Comparison of ENCODE assay signal across 1 cellular context in the genomic region with DNA sequence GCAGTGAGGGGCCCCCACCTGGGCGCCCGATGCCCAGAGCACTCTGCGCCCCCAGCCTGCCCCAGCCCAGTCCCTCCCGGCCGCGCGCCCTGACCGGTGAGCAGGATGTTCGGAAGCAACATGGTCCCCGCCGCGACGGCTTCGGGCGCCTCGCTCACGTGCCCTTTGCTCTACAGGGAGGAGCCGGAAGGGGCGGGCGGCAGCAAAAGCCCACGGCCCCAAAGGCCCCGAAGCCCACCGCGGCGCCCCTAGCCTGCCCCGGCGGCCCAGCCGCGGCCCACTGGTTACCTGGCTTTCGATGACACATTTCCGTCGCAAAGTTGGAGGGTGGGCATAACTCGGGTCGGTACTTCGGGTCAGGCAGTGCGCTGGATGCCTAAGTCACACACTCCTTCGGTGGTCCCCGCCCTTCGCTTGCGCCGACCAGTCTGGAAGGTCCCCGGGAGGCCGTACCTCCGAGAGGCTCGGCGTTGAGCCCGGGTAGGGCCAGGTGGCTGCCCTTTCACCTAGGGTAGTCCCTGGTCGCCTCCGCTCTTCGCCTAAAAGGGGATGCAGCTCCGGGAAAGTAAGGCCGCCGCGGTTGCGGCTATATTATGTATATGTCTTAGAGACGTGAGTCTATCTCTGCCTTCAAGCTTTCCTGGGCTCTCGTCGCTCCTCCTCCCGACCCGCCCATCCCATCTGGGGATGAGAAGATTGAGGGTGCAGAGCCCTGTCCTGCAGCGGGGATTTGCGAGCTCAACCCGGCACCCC.
TF ChIP-seq lines count a peak whose summit lies in the region.

A gene (minus strand): TSS at position 152 of the 753 bp plus-strand sequence. CDS start 30 bp downstream, at position 122.
A gene with protein sequence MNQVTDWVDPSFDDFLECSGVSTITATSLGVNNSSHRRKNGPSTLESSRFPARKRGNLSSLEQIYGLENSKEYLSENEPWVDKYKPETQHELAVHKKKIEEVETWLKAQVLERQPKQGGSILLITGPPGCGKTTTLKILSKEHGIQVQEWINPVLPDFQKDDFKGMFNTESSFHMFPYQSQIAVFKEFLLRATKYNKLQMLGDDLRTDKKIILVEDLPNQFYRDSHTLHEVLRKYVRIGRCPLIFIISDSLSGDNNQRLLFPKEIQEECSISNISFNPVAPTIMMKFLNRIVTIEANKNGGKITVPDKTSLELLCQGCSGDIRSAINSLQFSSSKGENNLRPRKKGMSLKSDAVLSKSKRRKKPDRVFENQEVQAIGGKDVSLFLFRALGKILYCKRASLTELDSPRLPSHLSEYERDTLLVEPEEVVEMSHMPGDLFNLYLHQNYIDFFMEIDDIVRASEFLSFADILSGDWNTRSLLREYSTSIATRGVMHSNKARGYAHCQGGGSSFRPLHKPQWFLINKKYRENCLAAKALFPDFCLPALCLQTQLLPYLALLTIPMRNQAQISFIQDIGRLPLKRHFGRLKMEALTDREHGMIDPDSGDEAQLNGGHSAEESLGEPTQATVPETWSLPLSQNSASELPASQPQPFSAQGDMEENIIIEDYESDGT (plus strand): TSS at position 450 of the 753 bp plus-strand sequence. CDS start 2,391 bp downstream, outside the sequence.
A gene with protein sequence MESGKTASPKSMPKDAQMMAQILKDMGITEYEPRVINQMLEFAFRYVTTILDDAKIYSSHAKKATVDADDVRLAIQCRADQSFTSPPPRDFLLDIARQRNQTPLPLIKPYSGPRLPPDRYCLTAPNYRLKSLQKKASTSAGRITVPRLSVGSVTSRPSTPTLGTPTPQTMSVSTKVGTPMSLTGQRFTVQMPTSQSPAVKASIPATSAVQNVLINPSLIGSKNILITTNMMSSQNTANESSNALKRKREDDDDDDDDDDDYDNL (minus strand): TSS at position 152 of the 753 bp plus-strand sequence. CDS start 3,783 bp downstream, outside the sequence.

TF ChIP-seq in K562, 482 proteins besides CTCF, POLR2A, EP300 and RAD21 (continued from another document and continues in another):
- TF ChIP-seq CC2D1A (IDR thresholded peaks at IDR 0.05), result peak; percentile 23; the same call in 1 of the 2 replicates
- peak; percentile 33; the same call in 1 of the 2 replicates for TF ChIP-seq ZNF24 (IDR thresholded peaks at IDR 0.05)
- peak; percentile 79; the same call in 1 of the 2 replicates for TF ChIP-seq ZBED1 (IDR thresholded peaks at IDR 0.05)
- TF ChIP-seq, protein P1, sequence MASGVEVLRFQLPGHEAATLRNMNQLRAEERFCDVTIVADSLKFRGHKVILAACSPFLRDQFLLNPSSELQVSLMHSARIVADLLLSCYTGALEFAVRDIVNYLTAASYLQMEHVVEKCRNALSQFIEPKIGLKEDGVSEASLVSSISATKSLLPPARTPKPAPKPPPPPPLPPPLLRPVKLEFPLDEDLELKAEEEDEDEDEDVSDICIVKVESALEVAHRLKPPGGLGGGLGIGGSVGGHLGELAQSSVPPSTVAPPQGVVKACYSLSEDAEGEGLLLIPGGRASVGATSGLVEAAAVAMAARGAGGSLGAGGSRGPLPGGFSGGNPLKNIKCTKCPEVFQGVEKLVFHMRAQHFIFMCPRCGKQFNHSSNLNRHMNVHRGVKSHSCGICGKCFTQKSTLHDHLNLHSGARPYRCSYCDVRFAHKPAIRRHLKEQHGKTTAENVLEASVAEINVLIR (CRISPR knock-in tag; IDR thresholded peaks at IDR 0.05), result peak; percentile 64
- no peak for TF ChIP-seq NFIX (CRISPR knock-in tag; IDR thresholded peaks at IDR 0.05; ENCODE audit: low read depth)
- TF ChIP-seq RBM25 (IDR thresholded peaks at IDR 0.05; ENCODE audit: low read depth, low read length, severe bottlenecking), result no peak
- TF ChIP-seq, protein P2, sequence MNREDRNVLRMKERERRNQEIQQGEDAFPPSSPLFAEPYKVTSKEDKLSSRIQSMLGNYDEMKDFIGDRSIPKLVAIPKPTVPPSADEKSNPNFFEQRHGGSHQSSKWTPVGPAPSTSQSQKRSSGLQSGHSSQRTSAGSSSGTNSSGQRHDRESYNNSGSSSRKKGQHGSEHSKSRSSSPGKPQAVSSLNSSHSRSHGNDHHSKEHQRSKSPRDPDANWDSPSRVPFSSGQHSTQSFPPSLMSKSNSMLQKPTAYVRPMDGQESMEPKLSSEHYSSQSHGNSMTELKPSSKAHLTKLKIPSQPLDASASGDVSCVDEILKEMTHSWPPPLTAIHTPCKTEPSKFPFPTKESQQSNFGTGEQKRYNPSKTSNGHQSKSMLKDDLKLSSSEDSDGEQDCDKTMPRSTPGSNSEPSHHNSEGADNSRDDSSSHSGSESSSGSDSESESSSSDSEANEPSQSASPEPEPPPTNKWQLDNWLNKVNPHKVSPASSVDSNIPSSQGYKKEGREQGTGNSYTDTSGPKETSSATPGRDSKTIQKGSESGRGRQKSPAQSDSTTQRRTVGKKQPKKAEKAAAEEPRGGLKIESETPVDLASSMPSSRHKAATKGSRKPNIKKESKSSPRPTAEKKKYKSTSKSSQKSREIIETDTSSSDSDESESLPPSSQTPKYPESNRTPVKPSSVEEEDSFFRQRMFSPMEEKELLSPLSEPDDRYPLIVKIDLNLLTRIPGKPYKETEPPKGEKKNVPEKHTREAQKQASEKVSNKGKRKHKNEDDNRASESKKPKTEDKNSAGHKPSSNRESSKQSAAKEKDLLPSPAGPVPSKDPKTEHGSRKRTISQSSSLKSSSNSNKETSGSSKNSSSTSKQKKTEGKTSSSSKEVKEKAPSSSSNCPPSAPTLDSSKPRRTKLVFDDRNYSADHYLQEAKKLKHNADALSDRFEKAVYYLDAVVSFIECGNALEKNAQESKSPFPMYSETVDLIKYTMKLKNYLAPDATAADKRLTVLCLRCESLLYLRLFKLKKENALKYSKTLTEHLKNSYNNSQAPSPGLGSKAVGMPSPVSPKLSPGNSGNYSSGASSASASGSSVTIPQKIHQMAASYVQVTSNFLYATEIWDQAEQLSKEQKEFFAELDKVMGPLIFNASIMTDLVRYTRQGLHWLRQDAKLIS (CRISPR knock-in tag; IDR thresholded peaks at IDR 0.05), result peak; percentile 86
- TF ChIP-seq, protein P3, sequence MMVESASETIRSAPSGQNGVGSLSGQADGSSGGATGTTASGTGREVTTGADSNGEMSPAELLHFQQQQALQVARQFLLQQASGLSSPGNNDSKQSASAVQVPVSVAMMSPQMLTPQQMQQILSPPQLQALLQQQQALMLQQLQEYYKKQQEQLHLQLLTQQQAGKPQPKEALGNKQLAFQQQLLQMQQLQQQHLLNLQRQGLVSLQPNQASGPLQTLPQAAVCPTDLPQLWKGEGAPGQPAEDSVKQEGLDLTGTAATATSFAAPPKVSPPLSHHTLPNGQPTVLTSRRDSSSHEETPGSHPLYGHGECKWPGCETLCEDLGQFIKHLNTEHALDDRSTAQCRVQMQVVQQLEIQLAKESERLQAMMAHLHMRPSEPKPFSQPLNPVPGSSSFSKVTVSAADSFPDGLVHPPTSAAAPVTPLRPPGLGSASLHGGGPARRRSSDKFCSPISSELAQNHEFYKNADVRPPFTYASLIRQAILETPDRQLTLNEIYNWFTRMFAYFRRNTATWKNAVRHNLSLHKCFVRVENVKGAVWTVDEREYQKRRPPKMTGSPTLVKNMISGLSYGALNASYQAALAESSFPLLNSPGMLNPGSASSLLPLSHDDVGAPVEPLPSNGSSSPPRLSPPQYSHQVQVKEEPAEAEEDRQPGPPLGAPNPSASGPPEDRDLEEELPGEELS (CRISPR knock-in tag; IDR thresholded peaks at IDR 0.05; ENCODE audit: borderline replicate concordance), result peak; percentile 73; the same call in 1 of the 2 replicates
- TF ChIP-seq CHD1 (IDR thresholded peaks at IDR 0.05; ENCODE audit: low read length), result no peak
- TF ChIP-seq, protein P4, sequence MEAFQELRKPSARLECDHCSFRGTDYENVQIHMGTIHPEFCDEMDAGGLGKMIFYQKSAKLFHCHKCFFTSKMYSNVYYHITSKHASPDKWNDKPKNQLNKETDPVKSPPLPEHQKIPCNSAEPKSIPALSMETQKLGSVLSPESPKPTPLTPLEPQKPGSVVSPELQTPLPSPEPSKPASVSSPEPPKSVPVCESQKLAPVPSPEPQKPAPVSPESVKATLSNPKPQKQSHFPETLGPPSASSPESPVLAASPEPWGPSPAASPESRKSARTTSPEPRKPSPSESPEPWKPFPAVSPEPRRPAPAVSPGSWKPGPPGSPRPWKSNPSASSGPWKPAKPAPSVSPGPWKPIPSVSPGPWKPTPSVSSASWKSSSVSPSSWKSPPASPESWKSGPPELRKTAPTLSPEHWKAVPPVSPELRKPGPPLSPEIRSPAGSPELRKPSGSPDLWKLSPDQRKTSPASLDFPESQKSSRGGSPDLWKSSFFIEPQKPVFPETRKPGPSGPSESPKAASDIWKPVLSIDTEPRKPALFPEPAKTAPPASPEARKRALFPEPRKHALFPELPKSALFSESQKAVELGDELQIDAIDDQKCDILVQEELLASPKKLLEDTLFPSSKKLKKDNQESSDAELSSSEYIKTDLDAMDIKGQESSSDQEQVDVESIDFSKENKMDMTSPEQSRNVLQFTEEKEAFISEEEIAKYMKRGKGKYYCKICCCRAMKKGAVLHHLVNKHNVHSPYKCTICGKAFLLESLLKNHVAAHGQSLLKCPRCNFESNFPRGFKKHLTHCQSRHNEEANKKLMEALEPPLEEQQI (IDR thresholded peaks at IDR 0.05), result peak; percentile 17; the same call in 1 of the 2 replicates
- no peak for TF ChIP-seq MEF2A (IDR thresholded peaks at IDR 0.05; ENCODE audit: control insufficient read depth, low read depth, low read length)
- TF ChIP-seq KDM5B (IDR thresholded peaks at IDR 0.05; ENCODE audit: insufficient replicate concordance, low read depth, low read length), result peak; percentile 92
- peak; percentile 87 for TF ChIP-seq NFE2 (IDR thresholded peaks at IDR 0.05; ENCODE audit: low read depth)
- TF ChIP-seq LCOR (CRISPR knock-in tag; IDR thresholded peaks at IDR 0.05), result peak; percentile 57; the same call in 1 of the 2 replicates
- TF ChIP-seq MCM2 (IDR thresholded peaks at IDR 0.05; ENCODE audit: low read depth), result no peak
- TF ChIP-seq RFX1 (IDR thresholded peaks at IDR 0.05), result no peak
- TF ChIP-seq, protein P5, sequence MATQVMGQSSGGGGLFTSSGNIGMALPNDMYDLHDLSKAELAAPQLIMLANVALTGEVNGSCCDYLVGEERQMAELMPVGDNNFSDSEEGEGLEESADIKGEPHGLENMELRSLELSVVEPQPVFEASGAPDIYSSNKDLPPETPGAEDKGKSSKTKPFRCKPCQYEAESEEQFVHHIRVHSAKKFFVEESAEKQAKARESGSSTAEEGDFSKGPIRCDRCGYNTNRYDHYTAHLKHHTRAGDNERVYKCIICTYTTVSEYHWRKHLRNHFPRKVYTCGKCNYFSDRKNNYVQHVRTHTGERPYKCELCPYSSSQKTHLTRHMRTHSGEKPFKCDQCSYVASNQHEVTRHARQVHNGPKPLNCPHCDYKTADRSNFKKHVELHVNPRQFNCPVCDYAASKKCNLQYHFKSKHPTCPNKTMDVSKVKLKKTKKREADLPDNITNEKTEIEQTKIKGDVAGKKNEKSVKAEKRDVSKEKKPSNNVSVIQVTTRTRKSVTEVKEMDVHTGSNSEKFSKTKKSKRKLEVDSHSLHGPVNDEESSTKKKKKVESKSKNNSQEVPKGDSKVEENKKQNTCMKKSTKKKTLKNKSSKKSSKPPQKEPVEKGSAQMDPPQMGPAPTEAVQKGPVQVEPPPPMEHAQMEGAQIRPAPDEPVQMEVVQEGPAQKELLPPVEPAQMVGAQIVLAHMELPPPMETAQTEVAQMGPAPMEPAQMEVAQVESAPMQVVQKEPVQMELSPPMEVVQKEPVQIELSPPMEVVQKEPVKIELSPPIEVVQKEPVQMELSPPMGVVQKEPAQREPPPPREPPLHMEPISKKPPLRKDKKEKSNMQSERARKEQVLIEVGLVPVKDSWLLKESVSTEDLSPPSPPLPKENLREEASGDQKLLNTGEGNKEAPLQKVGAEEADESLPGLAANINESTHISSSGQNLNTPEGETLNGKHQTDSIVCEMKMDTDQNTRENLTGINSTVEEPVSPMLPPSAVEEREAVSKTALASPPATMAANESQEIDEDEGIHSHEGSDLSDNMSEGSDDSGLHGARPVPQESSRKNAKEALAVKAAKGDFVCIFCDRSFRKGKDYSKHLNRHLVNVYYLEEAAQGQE (CRISPR knock-in tag; IDR thresholded peaks at IDR 0.05; ENCODE audit: low read depth), result peak; percentile 81
- TF ChIP-seq, protein P6, sequence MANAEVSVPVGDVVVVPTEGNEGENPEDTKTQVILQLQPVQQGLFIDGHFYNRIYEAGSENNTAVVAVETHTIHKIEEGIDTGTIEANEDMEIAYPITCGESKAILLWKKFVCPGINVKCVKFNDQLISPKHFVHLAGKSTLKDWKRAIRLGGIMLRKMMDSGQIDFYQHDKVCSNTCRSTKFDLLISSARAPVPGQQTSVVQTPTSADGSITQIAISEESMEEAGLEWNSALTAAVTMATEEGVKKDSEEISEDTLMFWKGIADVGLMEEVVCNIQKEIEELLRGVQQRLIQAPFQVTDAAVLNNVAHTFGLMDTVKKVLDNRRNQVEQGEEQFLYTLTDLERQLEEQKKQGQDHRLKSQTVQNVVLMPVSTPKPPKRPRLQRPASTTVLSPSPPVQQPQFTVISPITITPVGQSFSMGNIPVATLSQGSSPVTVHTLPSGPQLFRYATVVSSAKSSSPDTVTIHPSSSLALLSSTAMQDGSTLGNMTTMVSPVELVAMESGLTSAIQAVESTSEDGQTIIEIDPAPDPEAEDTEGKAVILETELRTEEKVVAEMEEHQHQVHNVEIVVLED (CRISPR knock-in tag; IDR thresholded peaks at IDR 0.05), result peak; percentile 40
- TF ChIP-seq U2AF1 (optimal IDR thresholded peaks at IDR 0.05; ENCODE audit: low read depth, low read length), result peak; percentile 95
- TF ChIP-seq, protein P7, sequence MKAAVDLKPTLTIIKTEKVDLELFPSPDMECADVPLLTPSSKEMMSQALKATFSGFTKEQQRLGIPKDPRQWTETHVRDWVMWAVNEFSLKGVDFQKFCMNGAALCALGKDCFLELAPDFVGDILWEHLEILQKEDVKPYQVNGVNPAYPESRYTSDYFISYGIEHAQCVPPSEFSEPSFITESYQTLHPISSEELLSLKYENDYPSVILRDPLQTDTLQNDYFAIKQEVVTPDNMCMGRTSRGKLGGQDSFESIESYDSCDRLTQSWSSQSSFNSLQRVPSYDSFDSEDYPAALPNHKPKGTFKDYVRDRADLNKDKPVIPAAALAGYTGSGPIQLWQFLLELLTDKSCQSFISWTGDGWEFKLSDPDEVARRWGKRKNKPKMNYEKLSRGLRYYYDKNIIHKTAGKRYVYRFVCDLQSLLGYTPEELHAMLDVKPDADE (conservative IDR thresholded peaks at IDR 0.05; ENCODE audit: control insufficient read depth, low read depth, low read length), result 0 out of 2 replicates have a peak, but pooled peaks have one; percentile 69
- TF ChIP-seq POLR3G (IDR thresholded peaks at IDR 0.05; ENCODE audit: extremely low read depth, insufficient read length, insufficient replicate concordance), result no peak
- TF ChIP-seq, protein P8, sequence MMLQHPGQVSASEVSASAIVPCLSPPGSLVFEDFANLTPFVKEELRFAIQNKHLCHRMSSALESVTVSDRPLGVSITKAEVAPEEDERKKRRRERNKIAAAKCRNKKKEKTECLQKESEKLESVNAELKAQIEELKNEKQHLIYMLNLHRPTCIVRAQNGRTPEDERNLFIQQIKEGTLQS (IDR thresholded peaks at IDR 0.05), result no peak
- TF ChIP-seq, protein P8 (CRISPR knock-in tag; conservative IDR thresholded peaks at IDR 0.05), result no peak; the same call in 1 of the 2 replicates
- TF ChIP-seq ZC3H11A (IDR thresholded peaks at IDR 0.05; ENCODE audit: low read depth, low read length), result 0 out of 2 replicates have a peak, but pooled peaks have one; percentile 11
- TF ChIP-seq MAZ (CRISPR knock-in tag; conservative IDR thresholded peaks at IDR 0.05 in 1 of 2, IDR thresholded peaks at IDR 0.05 in 1 of 2), result peak; percentile 99 to 100
- peak in 1 of 2 experiments; percentile 25; a peak in 1 of 4 replicates for TF ChIP-seq KDM1A (IDR thresholded peaks at IDR 0.05)
- 0 out of 4 replicates have a peak, but pooled peaks of 1 of the 2 experiments have one; percentile 37 for TF ChIP-seq KDM4B (IDR thresholded peaks at IDR 0.05; ENCODE audit: borderline replicate concordance in 2 of 2, low read depth in 1 of 2)
- TF ChIP-seq TRIM24 (IDR thresholded peaks at IDR 0.05), result no peak
- peak; percentile 89 for TF ChIP-seq DIDO1 (tag; IDR thresholded peaks at IDR 0.05; ENCODE audit: low read depth)
